1 cellular context compared by ENCODE assay signal in genomic region chr4:978957-979701, GRCh38.
TF ChIP-seq lines count a peak whose summit lies in the region.

No MANE protein-coding gene starts in this region.

TF ChIP-seq in K562, 482 proteins besides CTCF, POLR2A, EP300 and RAD21 (continued from another document and continues in another):
- TF ChIP-seq HOXB6 (CRISPR knock-in tag; IDR thresholded peaks at IDR 0.05; ENCODE audit: borderline replicate concordance) (no peak), PTTG1 (tag; IDR thresholded peaks at IDR 0.05; ENCODE audit: low read depth) (no peak; the same call in 1 of the 2 replicates), HIVEP1 (CRISPR knock-in tag; IDR thresholded peaks at IDR 0.05) (no peak), ZKSCAN8 (CRISPR knock-in tag; IDR thresholded peaks at IDR 0.05) (no peak), E2F1 (CRISPR knock-in tag; IDR thresholded peaks at IDR 0.05) (no peak), USF1 (CRISPR knock-in tag; IDR thresholded peaks at IDR 0.05) (0 out of 2 replicates have a peak, but pooled peaks have one; percentile 11), L3MBTL2 (IDR thresholded peaks at IDR 0.05) (peak; percentile 70), PML (IDR thresholded peaks at IDR 0.05; ENCODE audit: low read length) (no peak), ELK3 (CRISPR knock-in tag; IDR thresholded peaks at IDR 0.05) (no peak), DPF2 (IDR thresholded peaks at IDR 0.05) (no peak), PRDM10 (IDR thresholded peaks at IDR 0.05; ENCODE audit: partially characterized antibody) (no peak), PREB (CRISPR knock-in tag; IDR thresholded peaks at IDR 0.05) (no peak), RBM15 (IDR thresholded peaks at IDR 0.05; ENCODE audit: insufficient read depth, low read length) (no peak), NR0B1 (IDR thresholded peaks at IDR 0.05; ENCODE audit: partially characterized antibody) (no peak), RB1 (IDR thresholded peaks at IDR 0.05; ENCODE audit: low read depth) (no peak), HBP1 (CRISPR knock-in tag; IDR thresholded peaks at IDR 0.05) (no peak), NONO (IDR thresholded peaks at IDR 0.05; ENCODE audit: low read depth in 2 of 2, low read length in 1 of 2) (no peak), NEUROD1 (IDR thresholded peaks at IDR 0.05; ENCODE audit: borderline replicate concordance, low read depth, low read length, partially characterized antibody) (no peak), CBX2 (IDR thresholded peaks at IDR 0.05; ENCODE audit: insufficient read depth, low read length, poor library complexity, severe bottlenecking) (no peak), PATZ1 (CRISPR knock-in tag; IDR thresholded peaks at IDR 0.05; ENCODE audit: borderline replicate concordance) (no peak), ZFX (CRISPR knock-in tag; IDR thresholded peaks at IDR 0.05) (peak; percentile 30; the same call in 1 of the 2 replicates), SREBF1 (IDR thresholded peaks at IDR 0.05; ENCODE audit: borderline replicate concordance, low read depth, low read length) (no peak), GTF2E2 (tag; IDR thresholded peaks at IDR 0.05) (no peak), PHF20 (IDR thresholded peaks at IDR 0.05; ENCODE audit: partially characterized antibody) (no peak), ZBTB40 (IDR thresholded peaks at IDR 0.05) (no peak; the same call in 1 of the 2 replicates), ZBTB40 (CRISPR knock-in tag; IDR thresholded peaks at IDR 0.05) (no peak), KDM2B (CRISPR knock-in tag; IDR thresholded peaks at IDR 0.05) (no peak), SMC3 (conservative IDR thresholded peaks at IDR 0.05; ENCODE audit: insufficient read depth, low read depth, low read length) (no peak), SREBF2 (CRISPR knock-in tag; IDR thresholded peaks at IDR 0.05) (no peak), ZNF282 (CRISPR knock-in tag; IDR thresholded peaks at IDR 0.05) (no peak), SRSF3 (IDR thresholded peaks at IDR 0.05; ENCODE audit: insufficient read depth, low read length) (no peak), MLLT1 (IDR thresholded peaks at IDR 0.05) (peak in 1 of 2 experiments; percentile 43; a peak in 1 of 4 replicates), KAT7 (CRISPR knock-in tag; IDR thresholded peaks at IDR 0.05; ENCODE audit: borderline replicate concordance) (no peak), KAT2B (IDR thresholded peaks at IDR 0.05; ENCODE audit: low read depth, low read length) (no peak)
